ENCODE assay signal across 8 cellular contexts in the genomic region with DNA sequence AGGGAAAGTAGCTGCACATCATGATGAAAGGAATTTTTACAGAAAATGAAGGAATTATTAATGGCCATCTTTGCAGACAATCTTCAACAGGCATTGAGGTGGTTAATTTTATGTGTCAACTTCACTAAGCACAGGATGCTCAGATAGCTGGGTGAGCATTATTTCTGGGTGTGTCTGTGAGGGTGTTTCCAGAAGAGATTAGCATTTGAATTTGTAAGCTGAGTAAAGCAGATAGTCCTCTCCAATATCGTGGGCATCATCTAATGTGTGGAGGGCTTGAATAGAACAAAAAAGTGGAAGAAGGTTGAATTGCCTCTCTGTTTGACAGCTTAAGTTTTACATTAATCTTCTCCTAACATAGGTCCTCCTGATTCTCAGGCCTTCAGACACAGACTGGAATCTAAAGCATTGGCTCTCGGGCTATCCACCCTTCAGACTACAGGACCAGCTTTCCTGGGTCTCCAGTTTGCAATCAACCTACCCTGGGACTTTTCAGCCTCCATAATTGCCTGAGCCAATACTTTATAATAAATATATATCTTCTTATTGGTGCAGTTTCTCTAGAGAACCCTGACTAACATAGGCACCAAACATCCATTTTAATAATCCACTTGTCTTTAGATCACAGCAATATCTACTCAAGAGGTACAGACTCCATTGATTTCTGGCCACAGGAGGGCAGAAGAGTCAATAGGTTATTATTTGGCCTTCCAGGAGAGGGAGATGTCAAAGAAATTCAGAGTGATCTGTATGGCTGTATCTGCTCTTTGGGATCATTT. TPM values are rescaled to one million over a fixed set of nuclear protein-coding genes. Genes with fewer than 3 reads are reported as not detected.
DNase-seq lines count a peak whose midpoint lies in the region; ATAC-seq, FAIRE-seq and TF ChIP-seq lines count a peak whose summit lies in the region.

No MANE protein-coding gene starts in this region.

- CTCF ChIA-PET in HCT116 (lab: Charles Lee) = interaction anchor here (1.0 to 5.8 kb wide), 5 partner anchors 8 to 133 kb away, joined by 3 to 74 read pairs (median 4); no protein-coding TSS in a partner anchor

- H3K27ac ChIP-seq in HCT116 (ENCODE audit: low read depth, low read length) (no peak overlapping the region), keratinocyte (ENCODE audit: control insufficient read depth, insufficient read depth, low read length) (no peak overlapping the region)

- in situ Hi-C loops in astrocyte of the spinal cord (cut with HindIII; ENCODE audit: low sequenced_read_pairs) = no loop called here

- no peak overlapping the region for H3K4me2 ChIP-seq in HCT116 (ENCODE audit: low read length)
- H3K4me2 ChIP-seq in keratinocyte (ENCODE audit: control insufficient read depth, extremely low read depth, insufficient read depth, low read depth, low read length) = no peak overlapping the region

- H3K4me3 ChIP-seq in HCT116 (replicated peaks in 1 of 2; ENCODE audit: low read depth in 1 of 2, low read length in 2 of 2) (no peak overlapping the region), astrocyte of the spinal cord (ENCODE audit: low read depth, low read length) (no peak overlapping the region), keratinocyte (ENCODE audit: control insufficient read depth in 2 of 3, extremely low read depth in 1 of 3, insufficient read depth in 2 of 3, low read depth in 1 of 3, low read length in 3 of 3) (no peak overlapping the region)

- DNase-seq in natural killer cell (no peak), HCT116 (ENCODE audit: low read depth, low spot score) (peak; percentile 54), NCI-H146 (lab: John Stamatoyannopoulos, UW) (peak; percentile 62), astrocyte of the spinal cord (ENCODE audit: low read depth, low spot score) (peak; percentile 14), keratinocyte (ENCODE audit: low read depth, low spot score) (no peak)
- DNase-seq in natural killer cell treated with Interleukin-12 subunit alpha and Interleukin-12 subunit beta and Interleukin-15 and Interleukin-18, amount 100 ng/mL, for 72 hours (ENCODE audit: low spot score) = no peak
- no peak for DNase-seq in T-helper 2 cell treated with Interferon-gamma antibody and Interleukin-4, amounts not matched to agents 5 μg/mL and 100 μg/mL, for 36 hours (ENCODE audit: low spot score)

- H3K9me3 ChIP-seq in HCT116 (ENCODE audit: control insufficient read depth in 1 of 2, insufficient read depth in 1 of 2, low read depth in 1 of 2, low read length in 2 of 2) (no peaks in the 10 kb centered on the region), keratinocyte (ENCODE audit: control insufficient read depth, low read depth, low read length) (no peaks in the 10 kb centered on the region)

- ATAC-seq in natural killer cell (peak; percentile 60 to 76 (median 69)), HCT116 (peak; percentile 96), GM21528 (IDR thresholded peaks at IDR 0.05; ENCODE audit: low FRiP score, unreplicated experiment) (no peak)
- ATAC-seq in natural killer cell treated with Interleukin-12 subunit alpha and Interleukin-12 subunit beta and Interleukin-15 and Interleukin-18, amount 100 ng/mL, for 72 hours = no peak

- POLR2A ChIA-PET in HCT116 (lab: Charles Lee) = interaction anchor here (0.9 kb wide), 1 partner anchor 133 kb away, joined by 3 read pairs; no protein-coding TSS in a partner anchor

- peaks cover 0 to 6% of the 10 kb centered on the region in 2 experiments; a peak in 2 of 4 replicates for H3K4me1 ChIP-seq in HCT116 (ENCODE audit: control insufficient read depth in 1 of 2, insufficient read depth in 2 of 2, low read length in 2 of 2)
- H3K4me1 ChIP-seq in keratinocyte (ENCODE audit: control insufficient read depth, extremely low read depth, insufficient read depth, low read length) = no peaks in the 10 kb centered on the region

- H3K27ac Mint-ChIP-seq in natural killer cell = no peak overlapping the region
- no peak overlapping the region for H3K27ac Mint-ChIP-seq in natural killer cell treated with Interleukin-12 subunit alpha and Interleukin-12 subunit beta and Interleukin-15 and Interleukin-18, amount 100 ng/mL, for 72 hours
- H3K27ac Mint-ChIP-seq in T-helper 2 cell treated with Interferon-gamma antibody and Interleukin-4, amounts not matched to agents 5 μg/mL and 100 μg/mL, for 36 hours = no peak overlapping the region

- H3K4me3 Mint-ChIP-seq in natural killer cell = no peak overlapping the region
- no peak overlapping the region for H3K4me3 Mint-ChIP-seq in natural killer cell treated with Interleukin-12 subunit alpha and Interleukin-12 subunit beta and Interleukin-15 and Interleukin-18, amount 100 ng/mL, for 72 hours
- no peak overlapping the region for H3K4me3 Mint-ChIP-seq in T-helper 2 cell treated with Interferon-gamma antibody and Interleukin-4, amounts not matched to agents 5 μg/mL and 100 μg/mL, for 36 hours

- H3K9me2 ChIP-seq in HCT116 (ENCODE audit: insufficient read depth) = 0 out of 2 replicates have a peak, but pooled peaks cover 4% of the 10 kb centered on the region

- dilution Hi-C loops in keratinocyte (cut with MboI; ENCODE audit: extremely low pct_ligation_motif_present, low sequenced_read_pairs) = no loop called here

- TF ChIP-seq RAD21 in HCT116 (IDR thresholded peaks at IDR 0.05; ENCODE audit: low read depth) = peak; percentile 79

- peaks cover 0 to 14% of the 10 kb centered on the region in 2 donors for H3K27me3 Mint-ChIP-seq in natural killer cell (ENCODE audit: low read depth in 2 of 2)
- peaks cover 0 to 4% of the 10 kb centered on the region in 2 donors for H3K27me3 Mint-ChIP-seq in natural killer cell treated with Interleukin-12 subunit alpha and Interleukin-12 subunit beta and Interleukin-15 and Interleukin-18, amount 100 ng/mL, for 72 hours
- H3K27me3 Mint-ChIP-seq in T-helper 2 cell treated with Interferon-gamma antibody and Interleukin-4, amounts not matched to agents 5 μg/mL and 100 μg/mL, for 36 hours (ENCODE audit: low read depth) = peaks cover 14% of the 10 kb centered on the region

- H3K79me2 ChIP-seq in HCT116 (ENCODE audit: insufficient read depth, low read length) (no peaks in the 10 kb centered on the region), keratinocyte (ENCODE audit: control insufficient read depth, insufficient read depth, low read length) (no peaks in the 10 kb centered on the region)

- intact Hi-C loops in natural killer cell (cut with micrococcal nuclease) (loop anchor here (1.0 kb wide), 1 partner anchor 133 kb away; no protein-coding TSS in a partner anchor), HCT116 (cut with micrococcal nuclease) (loop anchor here (1.0 to 5.0 kb wide), 3 partner anchors 133 to 485 kb away; no protein-coding TSS in a partner anchor)

- H3K9ac ChIP-seq in HCT116 (ENCODE audit: low read length) (no peak overlapping the region), keratinocyte (ENCODE audit: control insufficient read depth, extremely low read depth, insufficient read depth, low read length) (no peak overlapping the region)

- H3K27me3 ChIP-seq in HCT116 (ENCODE audit: insufficient read depth, low read length) (no peaks in the 10 kb centered on the region), keratinocyte (ENCODE audit: control insufficient read depth, extremely low read depth, insufficient read depth, low read length) (no peaks in the 10 kb centered on the region)

- RAD21 ChIA-PET in HCT116 (lab: Charles Lee; ENCODE audit: low non-redundant PET in 1 of 2, low total read pairs in 2 of 2, uncharacterized antibody in 2 of 2, unreplicated experiment in 2 of 2) = interaction anchor here (0.8 to 2.5 kb wide), 3 partner anchors 133 kb away, joined by 3 to 13 read pairs (median 5); no protein-coding TSS in a partner anchor

- BruUV-seq in HCT116 (replicated peaks; lab: Mats Ljungman, UMichigan) = no TSS peak

- H3K36me3 Mint-ChIP-seq in natural killer cell = no peaks in the 10 kb centered on the region
- H3K36me3 Mint-ChIP-seq in natural killer cell treated with Interleukin-12 subunit alpha and Interleukin-12 subunit beta and Interleukin-15 and Interleukin-18, amount 100 ng/mL, for 72 hours = no peaks in the 10 kb centered on the region
- H3K36me3 Mint-ChIP-seq in T-helper 2 cell treated with Interferon-gamma antibody and Interleukin-4, amounts not matched to agents 5 μg/mL and 100 μg/mL, for 36 hours (ENCODE audit: low read depth) = no peaks in the 10 kb centered on the region

- TF ChIP-seq CTCF in natural killer cell (IDR thresholded peaks at IDR 0.05) (peak; percentile 55), HCT116 (IDR thresholded peaks at IDR 0.05 in 2 of 3, conservative IDR thresholded peaks at IDR 0.05 in 1 of 3; ENCODE audit: borderline replicate concordance in 1 of 3, insufficient read depth in 1 of 3, low read depth in 2 of 3, low read length in 2 of 3) (peak; percentile 51 to 86 (median 72)), astrocyte of the spinal cord (IDR thresholded peaks at IDR 0.05; ENCODE audit: low read depth, low read length) (peak; percentile 26), keratinocyte (optimal IDR thresholded peaks at IDR 0.05 in 1 of 3, IDR thresholded peaks at IDR 0.05 in 1 of 3, conservative IDR thresholded peaks at IDR 0.05 in 1 of 3; ENCODE audit: extremely low read depth in 1 of 3, insufficient read depth in 2 of 3, low read length in 3 of 3) (peak in 2 of 3 experiments; percentile 40 to 46)

- H3K4me1 Mint-ChIP-seq in natural killer cell = peaks cover 9 to 10% of the 10 kb centered on the region in 2 donors
- peaks cover 4 to 10% of the 10 kb centered on the region in 2 donors for H3K4me1 Mint-ChIP-seq in natural killer cell treated with Interleukin-12 subunit alpha and Interleukin-12 subunit beta and Interleukin-15 and Interleukin-18, amount 100 ng/mL, for 72 hours (ENCODE audit: low read depth in 2 of 2)
- H3K4me1 Mint-ChIP-seq in T-helper 2 cell treated with Interferon-gamma antibody and Interleukin-4, amounts not matched to agents 5 μg/mL and 100 μg/mL, for 36 hours (ENCODE audit: low read depth) = peaks cover 4% of the 10 kb centered on the region

- H4K20me1 ChIP-seq in HCT116 (ENCODE audit: insufficient read depth) = no peaks in the 10 kb centered on the region
- no peaks in the 10 kb centered on the region for H4K20me1 ChIP-seq in keratinocyte (ENCODE audit: control insufficient read depth, extremely low read depth, insufficient read depth, low read length)

- FAIRE-seq in keratinocyte (lab: Jason Lieb, UNC) = no peak

- TF ChIP-seq POLR2A in HCT116 (IDR thresholded peaks at IDR 0.05; ENCODE audit: borderline replicate concordance, extremely low read depth, insufficient read depth, insufficient read length) = no peak

- no peaks in the 10 kb centered on the region for H3K9me3 Mint-ChIP-seq in natural killer cell
- H3K9me3 Mint-ChIP-seq in natural killer cell treated with Interleukin-12 subunit alpha and Interleukin-12 subunit beta and Interleukin-15 and Interleukin-18, amount 100 ng/mL, for 72 hours = no peaks in the 10 kb centered on the region
- H3K9me3 Mint-ChIP-seq in T-helper 2 cell treated with Interferon-gamma antibody and Interleukin-4, amounts not matched to agents 5 μg/mL and 100 μg/mL, for 36 hours = no peaks in the 10 kb centered on the region

- no peaks in the 10 kb centered on the region for H3K9me1 ChIP-seq in keratinocyte (ENCODE audit: control insufficient read depth, extremely low read depth, insufficient read depth, low read length)

- H2AFZ ChIP-seq in HCT116 (ENCODE audit: low read depth, low read length, poor library complexity, severe bottlenecking) (no peak overlapping the region), keratinocyte (ENCODE audit: control insufficient read depth, low read length) (no peak overlapping the region)

- H3K36me3 ChIP-seq in HCT116 (ENCODE audit: control insufficient read depth in 1 of 2, insufficient read depth in 2 of 2, low read length in 2 of 2) (no peaks in the 10 kb centered on the region), keratinocyte (ENCODE audit: control insufficient read depth in 2 of 2, extremely low read depth in 1 of 2, insufficient read depth in 2 of 2, low read length in 2 of 2) (no peaks in the 10 kb centered on the region)

RNA-seq across cellular contexts. Expression of a gene that starts 10.5 kb away (rescaled TPM):
- total RNA-seq in natural killer cell (1 to 10 TPM; 2.1 to 4.7 (median 2.5) TPM), HCT116 (2021; ENCODE audit: unreplicated experiment) (1.6 TPM)
- total RNA-seq in natural killer cell treated with Interleukin-12 subunit alpha and Interleukin-12 subunit beta and Interleukin-15 and Interleukin-18, amount 100 ng/mL, for 72 hours = 1 to 10 TPM; 1.7 to 2.1 TPM
- 0.07 and 0.12 TPM in 2 replicates for polyA plus RNA-seq in HCT116 (2012)
- polyA plus RNA-seq in keratinocyte = 0.33 to 0.66 TPM (median 0.51 TPM) in 3 replicates
- 0.79 TPM for polyA plus RNA-seq in keratinocyte (2011; ENCODE audit: low read depth)
- 0.31 and 0.79 TPM in 2 replicates for polyA plus RNA-seq in keratinocyte (2011; cell fraction: cytosol; rRNA removed)
- 0.44 and 0.65 TPM in 2 replicates for polyA plus RNA-seq in keratinocyte (2011; cell fraction: nucleus; rRNA removed)
- polyA plus RNA-seq in keratinocyte (2012; ENCODE audit: low replicate concordance) = 0.30 and 0.39 TPM in 2 replicates
- polyA minus RNA-seq in keratinocyte = 0.10 to 1.5 TPM (median 0.73 TPM) in 3 replicates
- polyA minus RNA-seq in keratinocyte (2011; cell fraction: cytosol; rRNA and poly(A)+ RNA removed) = 0.38 TPM
- 0.84 and 2.0 TPM in 2 replicates for polyA minus RNA-seq in keratinocyte (2011; cell fraction: nucleus; rRNA and poly(A)+ RNA removed)

RNA-seq across cellular contexts. Expression of a gene that starts 33.7 kb away (rescaled TPM):
- total RNA-seq in natural killer cell = not detected
- not detected for total RNA-seq in natural killer cell treated with Interleukin-12 subunit alpha and Interleukin-12 subunit beta and Interleukin-15 and Interleukin-18, amount 100 ng/mL, for 72 hours
- total RNA-seq in HCT116 (2021; ENCODE audit: unreplicated experiment) = 0.20 TPM
- polyA plus RNA-seq in HCT116 (2012) = 0.02 and 0.05 TPM in 2 replicates
- polyA plus RNA-seq in keratinocyte = 0.31 to 0.63 TPM (median 0.32 TPM) in 3 replicates
- not detected for polyA plus RNA-seq in keratinocyte (2011; ENCODE audit: low read depth)
- 0.22 and 0.23 TPM in 2 replicates for polyA plus RNA-seq in keratinocyte (2011; cell fraction: cytosol; rRNA removed)
- 0.16 and 0.22 TPM in 2 replicates for polyA plus RNA-seq in keratinocyte (2011; cell fraction: nucleus; rRNA removed)
- polyA plus RNA-seq in keratinocyte (2012; ENCODE audit: low replicate concordance) = 0.15 TPM in 1 of 2 replicates, not detected in the other
- polyA minus RNA-seq in keratinocyte = not detected in 3 replicates
- polyA minus RNA-seq in keratinocyte (2011; cell fraction: cytosol; rRNA and poly(A)+ RNA removed) = not detected
- not detected in 2 replicates for polyA minus RNA-seq in keratinocyte (2011; cell fraction: nucleus; rRNA and poly(A)+ RNA removed)

Comparison
In these comparisons a context has a peak if more than half of its experiments do, and no peak if none do; other contexts are left out.
1. ATAC-seq: peak in natural killer cell (3 of 3) and HCT116 (single experiment); none in natural killer cell treated with Interleukin-12 subunit alpha and Interleukin-12 subunit beta and Interleukin-15 and Interleukin-18, amount 100 ng/mL, for 72 hours (0 of 2) and GM21528 (single experiment).
2. DNase-seq: peak in HCT116 (single experiment), NCI-H146 (single experiment) and astrocyte of the spinal cord (single experiment); none in natural killer cell (single experiment), natural killer cell treated with Interleukin-12 subunit alpha and Interleukin-12 subunit beta and Interleukin-15 and Interleukin-18, amount 100 ng/mL, for 72 hours (single experiment), keratinocyte (single experiment) and T-helper 2 cell treated with Interferon-gamma antibody and Interleukin-4, amounts not matched to agents 5 μg/mL and 100 μg/mL, for 36 hours (single experiment).
3. Peak in every context shown above with its lines, with median percentiles within 50 percentile points of each other: CTCF ChIP-seq.